ENCODE assay signal across 21 cellular contexts in the genomic region with DNA sequence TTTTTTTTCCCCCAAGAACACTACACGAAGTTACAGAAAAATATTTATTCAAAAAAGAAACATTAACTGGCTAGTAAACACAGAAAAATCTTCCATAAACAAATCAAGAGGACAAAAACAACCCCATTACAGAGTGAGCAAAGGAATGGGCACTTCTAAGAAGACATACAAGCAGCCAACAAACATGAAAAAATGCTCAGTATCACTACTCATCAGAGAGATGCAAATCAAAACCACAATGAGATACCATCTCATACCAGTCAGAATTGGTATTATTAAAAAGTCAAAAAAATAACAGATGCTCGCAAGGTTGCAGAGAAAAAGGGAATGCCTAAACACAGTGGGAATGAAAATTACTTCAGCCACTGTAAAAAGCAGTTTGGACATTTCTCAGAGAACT.
DNase-seq lines count a peak whose midpoint lies in the region; ATAC-seq, FAIRE-seq and TF ChIP-seq lines count a peak whose summit lies in the region.
"Had no signal": no experiment of that assay in that cellular context is flagged by ENCODE, and none has a peak within 500 bp of the region (broad histone marks: within the 10 kb centered on the region; RNA-seq: fewer than 3 reads in every experiment).

No MANE protein-coding gene starts in this region.

- no peak overlapping the region for H3K27ac ChIP-seq in Karpas-422 (ENCODE audit: low read length)
- H3K27ac ChIP-seq: BLaER1 treated with 17β-estradiol and CSF1 and Interleukin-3, amounts not matched to agents 10 nM and 100 nM; upper lobe of right lung; VCaP had no signal

- ATAC-seq in GM18868 (IDR thresholded peaks at IDR 0.05; ENCODE audit: unreplicated experiment) (peak; percentile 59), GM19035 (IDR thresholded peaks at IDR 0.05; ENCODE audit: unreplicated experiment) (no peak)
- ATAC-seq: upper lobe of right lung had no signal

- peaks cover 14% of the 10 kb centered on the region; the same call in 1 of the 2 replicates for H3K36me3 ChIP-seq in Karpas-422 (ENCODE audit: insufficient read depth, low read length)
- no peaks in the 10 kb centered on the region for H3K36me3 ChIP-seq in BE2C
- H3K36me3 ChIP-seq: BLaER1 treated with 17β-estradiol and CSF1 and Interleukin-3, amounts not matched to agents 10 nM and 100 nM; upper lobe of right lung had no signal

- H3K9me2 ChIP-seq in Karpas-422 (replicated peaks; ENCODE audit: insufficient read depth, low read length), result no peaks in the 10 kb centered on the region

- no peaks in the 10 kb centered on the region for H3K27me3 ChIP-seq in Karpas-422 (ENCODE audit: low read length)
- H3K27me3 ChIP-seq in BE2C, result no peaks in the 10 kb centered on the region
- H3K27me3 ChIP-seq: BLaER1 treated with 17β-estradiol and CSF1 and Interleukin-3, amounts not matched to agents 10 nM and 100 nM; upper lobe of right lung had no signal

- TF ChIP-seq CTCF in AG04449 (IDR thresholded peaks at IDR 0.05; ENCODE audit: insufficient read depth, low read length, missing control alignments), result no peak
- TF ChIP-seq CTCF in BE2C (IDR thresholded peaks at IDR 0.05; ENCODE audit: low read depth, low read length), result no peak

- no peaks in the 10 kb centered on the region for H3K9me3 ChIP-seq in Karpas-422 (ENCODE audit: low read length)
- H3K9me3 ChIP-seq in BE2C, result no peaks in the 10 kb centered on the region
- H3K9me3 ChIP-seq: BLaER1 treated with 17β-estradiol and CSF1 and Interleukin-3, amounts not matched to agents 10 nM and 100 nM; upper lobe of right lung had no signal

- no peaks in the 10 kb centered on the region for H4K20me1 ChIP-seq in Karpas-422 (ENCODE audit: insufficient read depth, low read depth, low read length)
- H4K20me1 ChIP-seq: BLaER1 treated with 17β-estradiol and CSF1 and Interleukin-3, amounts not matched to agents 10 nM and 100 nM had no signal

- CTCF ChIA-PET in AG04449 (lab: Yijun Ruan, JAX), result no interaction called here

- DNase-seq in AG04449 (ENCODE audit: low read depth, low spot score) (peak; percentile 14), M059J (ENCODE audit: low read depth) (peak; percentile 65), Karpas-422 (no peak), UCSD-AML1 (lab: John Stamatoyannopoulos, UW; ENCODE audit: unreplicated experiment) (no peak), BE2C (no peak)
- DNase-seq: activated CD4-positive, alpha-beta T cell treated with anti-CD3 and anti-CD28 coated beads, Interleukin-2, amount 50 U/mL, for 4 hours; activated effector memory CD4-positive, alpha-beta T cell treated with anti-CD3 and anti-CD28 coated beads, Interleukin-2, amount 50 U/mL, for 16 hours; Calu3; central memory CD4-positive, alpha-beta T cell; naive B cell; NCI-H146; NCI-H2171 treated with DMSO at 0.1 percent for 48 hours; NCI-H748 treated with DMSO at 0.1 percent for 48 hours; retina; stimulated activated CD8-positive, alpha-beta memory T cell treated with anti-CD3 and anti-CD28 coated beads, Interleukin-4, amount 100 ng/mL, for 48 hours; upper lobe of right lung had no signal

- no peak overlapping the region for H2AFZ ChIP-seq in Karpas-422 (ENCODE audit: low read length)

- H3K79me2 ChIP-seq in Karpas-422 (ENCODE audit: low read length), result peaks cover 15% of the 10 kb centered on the region; the same call in 1 of the 2 replicates

- no peaks in the 10 kb centered on the region for H3K4me1 ChIP-seq in Karpas-422 (ENCODE audit: low read length)
- no peaks in the 10 kb centered on the region for H3K4me1 ChIP-seq in BE2C
- H3K4me1 ChIP-seq: BLaER1 treated with 17β-estradiol and CSF1 and Interleukin-3, amounts not matched to agents 10 nM and 100 nM; upper lobe of right lung had no signal

- H3K9ac ChIP-seq in Karpas-422 (ENCODE audit: low read length), result no peak overlapping the region
- H3K9ac ChIP-seq: BLaER1 treated with 17β-estradiol and CSF1 and Interleukin-3, amounts not matched to agents 10 nM and 100 nM had no signal

- POLR2A ChIA-PET in AG04449 (lab: Yijun Ruan, JAX), result no interaction called here

- H3K4me3 ChIP-seq in AG04449 (ENCODE audit: low read depth, low read length), result no peak overlapping the region
- no peak overlapping the region for H3K4me3 ChIP-seq in Karpas-422 (ENCODE audit: low read length)
- H3K4me3 ChIP-seq in BE2C (ENCODE audit: low read depth, low read length), result no peak overlapping the region
- H3K4me3 ChIP-seq: BLaER1 treated with 17β-estradiol and CSF1 and Interleukin-3, amounts not matched to agents 10 nM and 100 nM; upper lobe of right lung had no signal

- peak; percentile 95 for FAIRE-seq in endometrium (lab: Jason Lieb, UNC)

- no peak overlapping the region for H3K4me2 ChIP-seq in Karpas-422 (ENCODE audit: low read depth, low read length, poor library complexity, severe bottlenecking)
- H3K4me2 ChIP-seq: BLaER1 treated with 17β-estradiol and CSF1 and Interleukin-3, amounts not matched to agents 10 nM and 100 nM had no signal

Comparison
In these comparisons a context has a peak if more than half of its experiments do, and no peak if none do; other contexts are left out.
1. DNase-seq: peak in AG04449 (single experiment) and M059J (single experiment); none in Karpas-422 (single experiment), UCSD-AML1 (single experiment) and BE2C (single experiment).